Comparison of ENCODE assay signal across 16 cellular contexts in the genomic region with DNA sequence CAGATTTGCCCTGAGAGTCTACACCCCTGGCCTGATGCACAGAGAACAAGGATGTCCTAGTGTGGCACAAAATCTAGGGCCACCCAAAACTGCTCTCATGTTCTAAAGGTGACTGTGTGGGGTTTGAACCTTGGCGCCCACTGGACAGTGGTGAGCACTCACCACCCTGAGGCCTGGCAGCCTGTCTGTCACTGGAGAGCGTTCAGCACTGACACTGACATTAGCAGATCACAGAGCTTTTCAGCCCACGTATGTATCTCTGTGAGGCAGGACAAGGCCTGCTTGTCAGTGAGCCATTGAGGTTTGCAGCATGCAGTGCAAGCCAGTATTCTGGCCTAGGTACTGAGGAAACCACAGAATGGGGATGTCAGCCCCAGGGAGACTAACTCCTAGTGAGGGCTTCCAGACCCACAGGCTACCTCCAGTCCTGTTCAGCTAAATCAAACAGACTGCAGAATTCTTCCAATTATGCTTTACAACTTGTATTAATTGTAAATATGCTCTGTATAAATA. TPM values are rescaled to one million over a fixed set of nuclear protein-coding genes. Genes with fewer than 3 reads are reported as not detected.
A peak's percentile ranks its signal among the peaks of the same experiment; 100 is the strongest.
DNase-seq lines count a peak whose midpoint lies in the region; ATAC-seq and TF ChIP-seq lines count a peak whose summit lies in the region.
"Had no signal": no experiment of that assay in that cellular context is flagged by ENCODE, and none has a peak within 500 bp of the region (broad histone marks: within the 10 kb centered on the region; RNA-seq: fewer than 3 reads in every experiment).

No MANE protein-coding gene starts in this region.

- H3K14ac ChIP-seq in IMR-90 (replicated peaks; ENCODE audit: low read depth, low read length), result no peak overlapping the region

- no peaks in the 10 kb centered on the region for H3K27me3 ChIP-seq in BE2C
- H3K27me3 ChIP-seq in IMR-90 (ENCODE audit: control insufficient read depth, insufficient read depth, low read length), result no peaks in the 10 kb centered on the region; the same call in 1 of the 2 replicates
- no peaks in the 10 kb centered on the region for H3K27me3 ChIP-seq in thyroid gland

- POLR2A ChIA-PET in IMR-90 (lab: Charles Lee; ENCODE audit: unreplicated experiment), result no interaction called here

- H3K4ac ChIP-seq in IMR-90 (ENCODE audit: low read depth, low read length), result no peak overlapping the region

- 100% methylated on average over 3 of the region's 3 CpGs; no CpG with 5 or more reads in 1 of the 2 experiments for WGBS in IMR-90 (ENCODE audit: extremely low coverage in 2 of 2, insufficient read length in 1 of 2), 2 experiments
- WGBS in thyroid gland, 2 donors, result 85 to 89% methylated on average over 3 of the region's 3 CpGs

- DNase-seq in BE2C (peak; percentile 49), IMR-90 (no peak), islet precursor cell (peak; percentile 85), thyroid gland (no peak), NCI-H2171 (lab: John Stamatoyannopoulos, UW) (no peak), middle frontal gyrus (ENCODE audit: extremely low spot score, low spot score) (no peak)
- DNase-seq: CD8-positive, alpha-beta T cell; COR-L47; DMS153; DMS79 treated with DMSO at 0.1 percent for 48 hours; EL; HCEC 1CT; HFFc6 had no signal

- intact Hi-C loops in IMR-90 (cut with micrococcal nuclease), result no loop called here
- intact Hi-C loops in thyroid gland (cut with DNase I), result no loop called here

- TF ChIP-seq CTCF in BE2C (IDR thresholded peaks at IDR 0.05; ENCODE audit: low read depth, low read length) (no peak), IMR-90 (conservative IDR thresholded peaks at IDR 0.05; ENCODE audit: low read depth, low read length) (no peak), thyroid gland (IDR thresholded peaks at IDR 0.05) (no peak)

- H4K91ac ChIP-seq in IMR-90 (ENCODE audit: insufficient read depth, low read depth, low read length), result no peak overlapping the region

- peaks cover 38% of the 10 kb centered on the region for H3K36me3 ChIP-seq in BE2C
- H3K36me3 ChIP-seq in IMR-90 (ENCODE audit: control insufficient read depth, insufficient read depth, low read length), result no peaks in the 10 kb centered on the region; the same call in 1 of the 2 replicates
- no peaks in the 10 kb centered on the region for H3K36me3 ChIP-seq in thyroid gland

- H3K27ac ChIP-seq in IMR-90 (ENCODE audit: insufficient read depth, low read length) (no peak overlapping the region), thyroid gland (peak overlapping the region in 2 of 3 donors; percentile 14 to 84)
- H3K27ac ChIP-seq: A549, HL-60 had no signal

- H3K4me3 ChIP-seq in BE2C (ENCODE audit: low read depth, low read length) (no peak overlapping the region), IMR-90 (ENCODE audit: insufficient read depth, low read depth, low read length) (no peak overlapping the region), thyroid gland (replicated peaks in 1 of 3) (no peak overlapping the region)
- H3K4me3 ChIP-seq: A549 had no signal

- no peak overlapping the region for H3K18ac ChIP-seq in IMR-90 (ENCODE audit: low read depth, low read length)

- no peak overlapping the region for H3K23ac ChIP-seq in IMR-90 (ENCODE audit: low read depth, low read length)

- CTCF ChIA-PET in IMR-90 (lab: Yijun Ruan, JAX), result interaction anchor here (0.6 kb wide), 1 partner anchor 30 kb away, joined by 4 read pairs; no protein-coding TSS in a partner anchor

- ATAC-seq in IMR-90 (ENCODE audit: low read depth), result no peak
- ATAC-seq in HG03196 (IDR thresholded peaks at IDR 0.05; ENCODE audit: unreplicated experiment), result no peak
- ATAC-seq: A549; CD8-positive, alpha-beta T cell had no signal

- no peak for TF ChIP-seq RAD21 in IMR-90 (IDR thresholded peaks at IDR 0.05; ENCODE audit: low read length)

- dilution Hi-C loops in IMR-90 (cut with HindIII; ENCODE audit: low sequenced_read_pairs, unreplicated experiment), result no loop called here

- no peaks in the 10 kb centered on the region for H3K9me3 ChIP-seq in BE2C
- H3K9me3 ChIP-seq in IMR-90 (ENCODE audit: control insufficient read depth, insufficient read depth, low read length), result no peaks in the 10 kb centered on the region
- H3K9me3 ChIP-seq in thyroid gland, result no peaks in the 10 kb centered on the region
- H3K9me3 ChIP-seq: A549 had no signal

- no peaks in the 10 kb centered on the region for H4K20me1 ChIP-seq in IMR-90 (ENCODE audit: insufficient read depth, low read length)

- H2AFZ ChIP-seq in IMR-90 (replicated peaks; ENCODE audit: low read length, poor library complexity), result peak overlapping the region; percentile 19

- no peak overlapping the region for H2AK9ac ChIP-seq in IMR-90 (replicated peaks; ENCODE audit: low read depth, low read length, poor library complexity)

- no peak overlapping the region for H2BK20ac ChIP-seq in IMR-90 (ENCODE audit: low read depth, low read length)

- in situ Hi-C loops in IMR-90 (cut with MboI; ENCODE audit: low sequenced_read_pairs), result no loop called here

- no peak overlapping the region for H3K4me2 ChIP-seq in IMR-90 (ENCODE audit: low read depth, low read length)
- H3K4me2 ChIP-seq: A549 had no signal

- H3K9me1 ChIP-seq in IMR-90 (ENCODE audit: insufficient read depth, low read length), result no peaks in the 10 kb centered on the region

- no peaks in the 10 kb centered on the region for H3K79me1 ChIP-seq in IMR-90 (ENCODE audit: low read depth in 1 of 2, low read length in 2 of 2)

- H2BK5ac ChIP-seq in IMR-90 (ENCODE audit: low read depth, low read length, poor library complexity, severe bottlenecking), result no peak overlapping the region

- no peak overlapping the region for H2BK120ac ChIP-seq in IMR-90 (ENCODE audit: low read depth, low read length)

- no peak overlapping the region for H3K56ac ChIP-seq in IMR-90 (ENCODE audit: extremely low read depth, insufficient read depth, low read length)

- no peak overlapping the region for H4K5ac ChIP-seq in IMR-90 (ENCODE audit: low read depth, low read length)

- H3K9ac ChIP-seq in IMR-90 (ENCODE audit: low read depth, low read length), result no peak overlapping the region

- TF ChIP-seq POLR2A in IMR-90 (IDR thresholded peaks at IDR 0.05; ENCODE audit: low read depth, low read length) (no peak), thyroid gland (IDR thresholded peaks at IDR 0.05) (no peak)

- no peak overlapping the region for H2AK5ac ChIP-seq in IMR-90 (ENCODE audit: low read depth, low read length)

- no peak overlapping the region for H2BK15ac ChIP-seq in IMR-90 (ENCODE audit: low read depth, low read length)

- peaks cover under 1% of the 10 kb centered on the region; the same call in 1 of the 2 replicates for H3K4me1 ChIP-seq in BE2C
- H3K4me1 ChIP-seq in IMR-90 (ENCODE audit: control insufficient read depth, insufficient read depth, low read length), result no peaks in the 10 kb centered on the region
- H3K4me1 ChIP-seq in thyroid gland, result peaks cover 20 to 29% of the 10 kb centered on the region in 2 donors
- H3K4me1 ChIP-seq: A549 had no signal

- BruUV-seq in IMR-90 (replicated peaks; lab: Mats Ljungman, UMichigan), result no TSS peak

- no peak overlapping the region for H4K8ac ChIP-seq in IMR-90 (ENCODE audit: low read depth in 2 of 2, low read length in 2 of 2)

TF ChIP-seq in IMR-90, 13 proteins besides CTCF, POLR2A, EP300 and RAD21:
- no peak for TF ChIP-seq BHLHE40 (IDR thresholded peaks at IDR 0.05; ENCODE audit: low read depth, low read length)
- TF ChIP-seq RCOR1 (IDR thresholded peaks at IDR 0.05; ENCODE audit: insufficient replicate concordance, low read length), result no peak
- no peak for TF ChIP-seq RFX5 (IDR thresholded peaks at IDR 0.05; ENCODE audit: low read depth, low read length)
- TF ChIP-seq MXI1 (IDR thresholded peaks at IDR 0.05; ENCODE audit: borderline replicate concordance, low read depth, low read length), result no peak
- no peak for TF ChIP-seq MAFK (IDR thresholded peaks at IDR 0.05; ENCODE audit: low read depth, low read length)
- TF ChIP-seq SMC3 (IDR thresholded peaks at IDR 0.05; ENCODE audit: low read depth, low read length), result no peak
- no peak for TF ChIP-seq CHD1 (IDR thresholded peaks at IDR 0.05; ENCODE audit: low read depth, low read length)
TF ChIP-seq in IMR-90: peak in this region for 0.

RNA-seq across cellular contexts. Expression of a gene that starts 38.9 kb away (rescaled TPM):
- polyA plus RNA-seq in BE2C (2012; ENCODE audit: insufficient read depth, insufficient read length, low read depth), result 39.2 TPM
- total RNA-seq in IMR-90 (2012; rRNA removed) (6.4 and 9.0 TPM in 2 replicates), thyroid gland (10 to 100 TPM; 25.4 to 38.2 (median 29.9) TPM)
- polyA plus RNA-seq in IMR-90 (2012; rRNA removed), result 12.0 and 13.2 TPM in 2 replicates
- polyA plus RNA-seq in IMR-90 (2012; cell fraction: cytosol; rRNA removed), result 4.0 and 12.6 TPM in 2 replicates
- 17.6 and 48.8 TPM in 2 replicates for polyA plus RNA-seq in IMR-90 (2012; cell fraction: nucleus; rRNA removed; ENCODE audit: low replicate concordance)

Comparison
In these comparisons a context has a peak if more than half of its experiments do, and no peak if none do; other contexts are left out.
1. DNase-seq: peak in BE2C (single experiment) and islet precursor cell (single experiment); none in IMR-90 (single experiment), thyroid gland (0 of 2), NCI-H2171 (single experiment) and middle frontal gyrus (single experiment).